In genomic region chr6:67231092-67231491, GRCh38 we compare ENCODE assay signal across 23 cellular contexts.
"Had no signal": no experiment of that assay in that cellular context is flagged by ENCODE, and none has a peak within 500 bp of the region (broad histone marks: within the 10 kb centered on the region; RNA-seq: fewer than 3 reads in every experiment).

No MANE protein-coding gene starts in this region.

- H3K27me3 ChIP-seq: gastroesophageal sphincter, hepatocyte, spleen, suprapubic skin, tibial nerve had no signal

- H3K4me1 ChIP-seq: gastroesophageal sphincter, spleen, suprapubic skin, tibial nerve had no signal

- DNase-seq: activated B cell treated with CpG ODN at 0.5 μM for 24 hours; activated CD4-positive, alpha-beta T cell treated with anti-CD3 and anti-CD28 coated beads, Interleukin-2, amount 50 U/mL, for 1 hour; activated CD8-positive, alpha-beta T cell treated with anti-CD3 and anti-CD28 coated beads for 36 hours; activated naive CD8-positive, alpha-beta T cell treated with anti-CD3 and anti-CD28 coated beads, Interleukin-2, amount 50 U/mL, for 24 hours; activated T-cell treated with anti-CD3 and anti-CD28 coated beads, Interleukin-2, amount 50 U/mL, for 4 hours; amygdala; caudate nucleus; cortex of kidney; islet precursor cell; left cardiac atrium; left ventricle myocardium superior; mucosa of descending colon; right cardiac atrium; spleen; stimulated activated naive CD4-positive, alpha-beta T cell had no signal

- H3K9me3 ChIP-seq: gastroesophageal sphincter, mucosa of descending colon, spleen, suprapubic skin, tibial nerve had no signal

- H3K27ac ChIP-seq: gastroesophageal sphincter, hepatocyte, spleen, suprapubic skin, tibial nerve had no signal

- H3K79me2 ChIP-seq: hepatocyte had no signal

- H3K4me3 ChIP-seq: gastroesophageal sphincter, hepatocyte, mucosa of descending colon, spleen, suprapubic skin, tibial nerve had no signal

- H3K36me3 ChIP-seq: gastroesophageal sphincter, spleen, suprapubic skin, tibial nerve had no signal

- FAIRE-seq: endothelial cell of umbilical vein, TTC549 had no signal

- ATAC-seq: activated CD8-positive, alpha-beta T cell treated with anti-CD3 and anti-CD28 coated beads for 36 hours; activated naive CD8-positive, alpha-beta T cell treated with anti-CD3 and anti-CD28 coated beads, Interleukin-2, amount 50 U/mL, for 24 hours; activated T-cell treated with anti-CD3 and anti-CD28 coated beads, Interleukin-2, amount 50 U/mL, for 4 hours; activated T-helper 17 cell treated with anti-CD3 and anti-CD28 coated beads, Interleukin-2, amount 50 U/mL, for 72 hours; gastroesophageal sphincter; left cardiac atrium; left ventricle myocardium superior; mucosa of descending colon; natural killer cell treated with Interleukin-12 subunit alpha and Interleukin-12 subunit beta and Interleukin-15 and Interleukin-18, amount 100 ng/mL, for 72 hours; right cardiac atrium had no signal

- H3K4me2 ChIP-seq: hepatocyte had no signal

- H2AFZ ChIP-seq: hepatocyte had no signal
